21 cellular contexts compared by ENCODE assay signal in genomic region chr18:31931163-31931885, GRCh38. TPM values are rescaled to one million over a fixed set of nuclear protein-coding genes. Genes with fewer than 3 reads are reported as not detected.
DNase-seq lines count a peak whose midpoint lies in the region; ATAC-seq, FAIRE-seq and TF ChIP-seq lines count a peak whose summit lies in the region.
"Had no signal": no experiment of that assay in that cellular context is flagged by ENCODE, and none has a peak within 500 bp of the region (broad histone marks: within the 10 kb centered on the region; RNA-seq: fewer than 3 reads in every experiment).

No MANE protein-coding gene starts in this region.

- DNase-seq in activated T-cell treated with anti-CD3 and anti-CD28 coated beads, Interleukin-2, amount 50 U/mL, for 24 hours = no peak
- DNase-seq in activated T-cell treated with anti-CD3 and anti-CD28 coated beads, Interleukin-2, amount 50 U/mL, for 1 hour = no peak
- DNase-seq in astrocyte (ENCODE audit: low read depth) = peak; percentile 37
- DNase-seq in foreskin fibroblast = peak; percentile 1 to 42
- no peak for DNase-seq in 8988T
- no peak for DNase-seq in immature natural killer cell
- no peak for DNase-seq in activated CD8-positive, alpha-beta memory T cell treated with anti-CD3 and anti-CD28 coated beads for 24 hours
- DNase-seq: activated CD4-positive, alpha-beta memory T cell treated with anti-CD3 and anti-CD28 coated beads for 36 hours; activated gamma-delta T cell treated with Interleukin-2 at 50 U/mL for 16 hours; Caco-2; left ventricle myocardium superior; NCI-H446 treated with DMSO at 0.1 percent for 48 hours; occipital lobe; Peyer's patch; T-helper 17 cell had no signal

- no peak overlapping the region for H3K4me3 Mint-ChIP-seq in activated T-cell treated with anti-CD3 and anti-CD28 coated beads, Interleukin-2, amount 50 U/mL, for 24 hours
- H3K4me3 Mint-ChIP-seq in astrocyte (ENCODE audit: unreplicated experiment) (no peak overlapping the region), immature natural killer cell (no peak overlapping the region)
- H3K4me3 Mint-ChIP-seq: activated CD4-positive, alpha-beta memory T cell treated with anti-CD3 and anti-CD28 coated beads for 36 hours; T-helper 17 cell had no signal

- H3K36me3 Mint-ChIP-seq in activated T-cell treated with anti-CD3 and anti-CD28 coated beads, Interleukin-2, amount 50 U/mL, for 24 hours (ENCODE audit: low read depth) = peaks cover 57% of the 10 kb centered on the region
- H3K36me3 Mint-ChIP-seq in astrocyte (ENCODE audit: low read depth, unreplicated experiment) (peaks cover under 1% of the 10 kb centered on the region), immature natural killer cell (peaks cover 0 to 20% (median 6%) of the 10 kb centered on the region in 3 donors)

- H3K9ac ChIP-seq in astrocyte (ENCODE audit: low read length) = no peak overlapping the region

- H3K36me3 ChIP-seq in astrocyte (ENCODE audit: insufficient read depth, low read length) = peaks cover 2% of the 10 kb centered on the region

- H3K27ac ChIP-seq in astrocyte (ENCODE audit: low read depth, low read length) = no peak overlapping the region
- H3K27ac ChIP-seq: A549, hepatocyte, Peyer's patch, suprapubic skin had no signal

- H3K27ac Mint-ChIP-seq in activated T-cell treated with anti-CD3 and anti-CD28 coated beads, Interleukin-2, amount 50 U/mL, for 24 hours = peak overlapping the region; percentile 6
- peak overlapping the region; percentile 91 for H3K27ac Mint-ChIP-seq in astrocyte (ENCODE audit: unreplicated experiment)
- no peak overlapping the region for H3K27ac Mint-ChIP-seq in immature natural killer cell
- H3K27ac Mint-ChIP-seq: activated CD4-positive, alpha-beta memory T cell treated with anti-CD3 and anti-CD28 coated beads for 36 hours; T-helper 17 cell had no signal

- H3K4me2 ChIP-seq in astrocyte (ENCODE audit: low read length) = peak overlapping the region; percentile 48
- H3K4me2 ChIP-seq: A549, hepatocyte had no signal

- H3K9me3 Mint-ChIP-seq in activated T-cell treated with anti-CD3 and anti-CD28 coated beads, Interleukin-2, amount 50 U/mL, for 24 hours = no peaks in the 10 kb centered on the region
- H3K9me3 Mint-ChIP-seq in astrocyte (ENCODE audit: unreplicated experiment) (no peaks in the 10 kb centered on the region), immature natural killer cell (no peaks in the 10 kb centered on the region)
- H3K9me3 Mint-ChIP-seq: activated CD4-positive, alpha-beta memory T cell treated with anti-CD3 and anti-CD28 coated beads for 36 hours had no signal

- no peaks in the 10 kb centered on the region for H3K27me3 Mint-ChIP-seq in activated T-cell treated with anti-CD3 and anti-CD28 coated beads, Interleukin-2, amount 50 U/mL, for 24 hours
- no peaks in the 10 kb centered on the region for H3K27me3 Mint-ChIP-seq in astrocyte (ENCODE audit: low read depth, unreplicated experiment)
- H3K27me3 Mint-ChIP-seq in immature natural killer cell (ENCODE audit: low read depth in 3 of 3) = peaks cover 0 to 4% (median 0%) of the 10 kb centered on the region in 3 donors
- H3K27me3 Mint-ChIP-seq: activated CD4-positive, alpha-beta memory T cell treated with anti-CD3 and anti-CD28 coated beads for 36 hours; T-helper 17 cell had no signal

- peaks cover 66% of the 10 kb centered on the region for H3K79me2 ChIP-seq in astrocyte (ENCODE audit: insufficient read depth, low read length)

- no peaks in the 10 kb centered on the region for H3K9me3 ChIP-seq in astrocyte (ENCODE audit: insufficient read depth, low read depth, low read length)
- H3K9me3 ChIP-seq: A549, Caco-2, Peyer's patch, suprapubic skin had no signal

- H3K4me3 ChIP-seq in astrocyte (ENCODE audit: insufficient read depth, low read depth, low read length) (no peak overlapping the region), foreskin fibroblast (ENCODE audit: low read depth in 1 of 2, low read length in 2 of 2) (no peak overlapping the region)
- H3K4me3 ChIP-seq: A549, hepatocyte, Peyer's patch, suprapubic skin had no signal

- no peak for ATAC-seq in GM18520 (IDR thresholded peaks at IDR 0.05; ENCODE audit: unreplicated experiment)
- ATAC-seq: A549, HepG2, left ventricle myocardium superior, T-helper 17 cell had no signal

- TF ChIP-seq CTCF in astrocyte (IDR thresholded peaks at IDR 0.05; ENCODE audit: insufficient read depth, low read depth, low read length) (no peak), foreskin fibroblast (IDR thresholded peaks at IDR 0.05; ENCODE audit: low read depth, low read length) (no peak)

- peaks cover 57% of the 10 kb centered on the region for H4K20me1 ChIP-seq in astrocyte (ENCODE audit: insufficient read depth, low read length)

- FAIRE-seq in astrocyte (lab: Jason Lieb, UNC) = no peak
- FAIRE-seq: A549, bronchial epithelial cell, HepG2 had no signal

- H3K27me3 ChIP-seq in astrocyte (ENCODE audit: insufficient read depth, low read length) = no peaks in the 10 kb centered on the region
- H3K27me3 ChIP-seq: hepatocyte, Peyer's patch, suprapubic skin had no signal

- peaks cover 19% of the 10 kb centered on the region for H3K4me1 Mint-ChIP-seq in activated T-cell treated with anti-CD3 and anti-CD28 coated beads, Interleukin-2, amount 50 U/mL, for 24 hours (ENCODE audit: low read depth)
- H3K4me1 Mint-ChIP-seq in astrocyte (ENCODE audit: low read depth, unreplicated experiment) (peaks cover 12% of the 10 kb centered on the region), immature natural killer cell (peaks cover 6 to 37% of the 10 kb centered on the region in 2 donors)

- H2AFZ ChIP-seq in astrocyte (ENCODE audit: low read depth, low read length) = no peak overlapping the region
- H2AFZ ChIP-seq: hepatocyte had no signal

- H3K4me1 ChIP-seq in astrocyte (ENCODE audit: insufficient read depth, low read length) = peaks cover 6% of the 10 kb centered on the region
- H3K4me1 ChIP-seq: A549, Caco-2 had no signal

RNA-seq across cellular contexts. Expression of gene TRAPPC8, which starts 11.6 kb away (rescaled TPM):
- total RNA-seq in astrocyte = 27.1 and 31.5 TPM in 2 replicates
- 10 to 100 TPM; 15.3 to 24.5 (median 16.2) TPM for polyA plus RNA-seq in immature natural killer cell

Comparison
In these comparisons a context has a peak if more than half of its experiments do, and no peak if none do; other contexts are left out.
1. DNase-seq: peak in astrocyte (single experiment) and foreskin fibroblast (2 of 2); none in activated T-cell treated with anti-CD3 and anti-CD28 coated beads, Interleukin-2, amount 50 U/mL, for 24 hours (single experiment), activated T-cell treated with anti-CD3 and anti-CD28 coated beads, Interleukin-2, amount 50 U/mL, for 1 hour (single experiment), 8988T (single experiment), immature natural killer cell (0 of 3) and activated CD8-positive, alpha-beta memory T cell treated with anti-CD3 and anti-CD28 coated beads for 24 hours (single experiment).
2. H3K27ac Mint-ChIP-seq: peak in activated T-cell treated with anti-CD3 and anti-CD28 coated beads, Interleukin-2, amount 50 U/mL, for 24 hours (single experiment) and astrocyte (single experiment); none in immature natural killer cell (0 of 6).